ENCODE assay signal across 8 cellular contexts in genomic region chr16:9092282-9092962, GRCh38. TPM values are rescaled to one million over a fixed set of nuclear protein-coding genes. Genes with fewer than 3 reads are reported as not detected.
DNase-seq lines count a peak whose midpoint lies in the region; ATAC-seq and TF ChIP-seq lines count a peak whose summit lies in the region.

No MANE protein-coding gene starts in this region.

- CTCF ChIA-PET in HEK293T (lab: Yijun Ruan, JAX), result interaction anchor here (0.6 to 1.2 kb wide), 2 partner anchors 12 to 1270 kb away, joined by 3 read pairs; no protein-coding TSS in a partner anchor

- peaks cover 29% of the 10 kb centered on the region for H3K4me1 Mint-ChIP-seq in activated T-helper 2 cell treated with anti-CD3 and anti-CD28 coated beads, Interferon-gamma antibody, Interleukin-2, Interleukin-4, amounts not matched to agents 10 μg/mL and 5 μg/mL and 100 μg/mL, durations not matched to agents 14 hours and 24 hours and 36 hours (ENCODE audit: low read depth)

- TF ChIP-seq CTCF in GM10266 (IDR thresholded peaks at IDR 0.05; ENCODE audit: control insufficient read depth, insufficient read depth, low read depth, missing control alignments) (peak; percentile 28), foreskin keratinocyte (conservative IDR thresholded peaks at IDR 0.05) (peak; percentile 30), omental fat pad (IDR thresholded peaks at IDR 0.05) (no peak)

- peak overlapping the region; percentile 95 for H3K27ac Mint-ChIP-seq in activated T-helper 2 cell treated with anti-CD3 and anti-CD28 coated beads, Interferon-gamma antibody, Interleukin-2, Interleukin-4, amounts not matched to agents 10 μg/mL and 5 μg/mL and 100 μg/mL, durations not matched to agents 14 hours and 24 hours and 36 hours

- DNase-seq in GM10266 (ENCODE audit: extremely low spot score), result peak; percentile 51
- DNase-seq in HEK293T (ENCODE audit: extremely low spot score), result peak; percentile 15
- peak; percentile 65 for DNase-seq in NCI-H69 (lab: John Stamatoyannopoulos, UW)
- peak; percentile 50 for DNase-seq in activated T-helper 2 cell treated with anti-CD3 and anti-CD28 coated beads, Interferon-gamma antibody, Interleukin-2, Interleukin-4, amounts not matched to agents 10 μg/mL and 5 μg/mL and 100 μg/mL, durations not matched to agents 14 hours and 24 hours and 36 hours (ENCODE audit: low spot score)
- no peak for DNase-seq in foreskin keratinocyte
- no peak for DNase-seq in omental fat pad (ENCODE audit: low spot score)
- DNase-seq in cerebellar cortex (ENCODE audit: low spot score), result no peak
- DNase-seq in NCI-H446 treated with DMSO at 0.1 percent for 48 hours (lab: John Stamatoyannopoulos, UW), result no peak

- peak overlapping the region; percentile 98 for H3K4me3 Mint-ChIP-seq in activated T-helper 2 cell treated with anti-CD3 and anti-CD28 coated beads, Interferon-gamma antibody, Interleukin-2, Interleukin-4, amounts not matched to agents 10 μg/mL and 5 μg/mL and 100 μg/mL, durations not matched to agents 14 hours and 24 hours and 36 hours (ENCODE audit: low read depth)

- POLR2A ChIA-PET in HEK293T (lab: Yijun Ruan, JAX), result interaction anchor here (0.9 to 1.7 kb wide), 8 partner anchors 9 to 144 kb away, joined by 3 to 13 read pairs (median 6); no protein-coding TSS in a partner anchor

- intact Hi-C loops in activated T-helper 2 cell treated with anti-CD3 and anti-CD28 coated beads, Interferon-gamma antibody, Interleukin-2, Interleukin-4, amounts not matched to agents 10 μg/mL and 5 μg/mL and 100 μg/mL, durations not matched to agents 14 hours and 24 hours and 36 hours (cut with micrococcal nuclease), result loop anchor here (2.0 to 5.0 kb wide), 3 partner anchors 34 to 295 kb away; partner anchors contain the start of genes PMM2 and TMEM186

- no peaks in the 10 kb centered on the region for H3K27me3 ChIP-seq in foreskin keratinocyte

- H3K27me3 Mint-ChIP-seq in activated T-helper 2 cell treated with anti-CD3 and anti-CD28 coated beads, Interferon-gamma antibody, Interleukin-2, Interleukin-4, amounts not matched to agents 10 μg/mL and 5 μg/mL and 100 μg/mL, durations not matched to agents 14 hours and 24 hours and 36 hours (ENCODE audit: low read depth), result no peaks in the 10 kb centered on the region

- H3K27ac ChIP-seq in foreskin keratinocyte, result peak overlapping the region; percentile 88

- H3K9me3 Mint-ChIP-seq in activated T-helper 2 cell treated with anti-CD3 and anti-CD28 coated beads, Interferon-gamma antibody, Interleukin-2, Interleukin-4, amounts not matched to agents 10 μg/mL and 5 μg/mL and 100 μg/mL, durations not matched to agents 14 hours and 24 hours and 36 hours, result no peaks in the 10 kb centered on the region

- no peak for ATAC-seq in foreskin keratinocyte
- ATAC-seq in omental fat pad (ENCODE audit: low FRiP score), result peak; percentile 1

- peaks cover 25% of the 10 kb centered on the region for H3K4me1 ChIP-seq in foreskin keratinocyte

- peaks cover 43% of the 10 kb centered on the region for H3K36me3 Mint-ChIP-seq in activated T-helper 2 cell treated with anti-CD3 and anti-CD28 coated beads, Interferon-gamma antibody, Interleukin-2, Interleukin-4, amounts not matched to agents 10 μg/mL and 5 μg/mL and 100 μg/mL, durations not matched to agents 14 hours and 24 hours and 36 hours (ENCODE audit: low read depth)

TF ChIP-seq in HEK293T, 16 proteins besides CTCF, POLR2A, EP300 and RAD21:
- TF ChIP-seq, protein P1, sequence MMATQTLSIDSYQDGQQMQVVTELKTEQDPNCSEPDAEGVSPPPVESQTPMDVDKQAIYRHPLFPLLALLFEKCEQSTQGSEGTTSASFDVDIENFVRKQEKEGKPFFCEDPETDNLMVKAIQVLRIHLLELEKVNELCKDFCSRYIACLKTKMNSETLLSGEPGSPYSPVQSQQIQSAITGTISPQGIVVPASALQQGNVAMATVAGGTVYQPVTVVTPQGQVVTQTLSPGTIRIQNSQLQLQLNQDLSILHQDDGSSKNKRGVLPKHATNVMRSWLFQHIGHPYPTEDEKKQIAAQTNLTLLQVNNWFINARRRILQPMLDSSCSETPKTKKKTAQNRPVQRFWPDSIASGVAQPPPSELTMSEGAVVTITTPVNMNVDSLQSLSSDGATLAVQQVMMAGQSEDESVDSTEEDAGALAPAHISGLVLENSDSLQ (IDR thresholded peaks at IDR 0.05), result peak; percentile 92
- no peak for TF ChIP-seq ZNF384 (IDR thresholded peaks at IDR 0.05)
TF ChIP-seq in HEK293T: peak in this region for 1.

RNA-seq across cellular contexts. Expression of gene HAPSTR1, which starts 1.0 kb away (rescaled TPM):
- 54.5 and 54.9 TPM in 2 replicates for total RNA-seq in activated T-helper 2 cell treated with anti-CD3 and anti-CD28 coated beads, Interferon-gamma antibody, Interleukin-2, Interleukin-4, amounts not matched to agents 10 μg/mL and 5 μg/mL and 100 μg/mL, durations not matched to agents 14 hours and 24 hours and 36 hours
- total RNA-seq in foreskin keratinocyte, result 61.3 and 68.2 TPM in 2 replicates
- 14.3 and 16.4 TPM in 2 replicates for polyA plus RNA-seq in foreskin keratinocyte
- 10 to 100 TPM; 44.8 to 71.7 (median 57.6) TPM for total RNA-seq in omental fat pad

Comparison
In these comparisons a context has a peak if more than half of its experiments do, and no peak if none do; other contexts are left out.
1. DNase-seq: peak in GM10266 (single experiment), HEK293T (single experiment), NCI-H69 (single experiment) and activated T-helper 2 cell treated with anti-CD3 and anti-CD28 coated beads, Interferon-gamma antibody, Interleukin-2, Interleukin-4, amounts not matched to agents 10 μg/mL and 5 μg/mL and 100 μg/mL, durations not matched to agents 14 hours and 24 hours and 36 hours (single experiment); none in foreskin keratinocyte (0 of 2), omental fat pad (single experiment), cerebellar cortex (single experiment) and NCI-H446 treated with DMSO at 0.1 percent for 48 hours (single experiment).
2. CTCF ChIP-seq: peak in GM10266 (single experiment) and foreskin keratinocyte (single experiment); none in omental fat pad (0 of 3).